1 cellular context compared by ENCODE assay signal in the genomic region with DNA sequence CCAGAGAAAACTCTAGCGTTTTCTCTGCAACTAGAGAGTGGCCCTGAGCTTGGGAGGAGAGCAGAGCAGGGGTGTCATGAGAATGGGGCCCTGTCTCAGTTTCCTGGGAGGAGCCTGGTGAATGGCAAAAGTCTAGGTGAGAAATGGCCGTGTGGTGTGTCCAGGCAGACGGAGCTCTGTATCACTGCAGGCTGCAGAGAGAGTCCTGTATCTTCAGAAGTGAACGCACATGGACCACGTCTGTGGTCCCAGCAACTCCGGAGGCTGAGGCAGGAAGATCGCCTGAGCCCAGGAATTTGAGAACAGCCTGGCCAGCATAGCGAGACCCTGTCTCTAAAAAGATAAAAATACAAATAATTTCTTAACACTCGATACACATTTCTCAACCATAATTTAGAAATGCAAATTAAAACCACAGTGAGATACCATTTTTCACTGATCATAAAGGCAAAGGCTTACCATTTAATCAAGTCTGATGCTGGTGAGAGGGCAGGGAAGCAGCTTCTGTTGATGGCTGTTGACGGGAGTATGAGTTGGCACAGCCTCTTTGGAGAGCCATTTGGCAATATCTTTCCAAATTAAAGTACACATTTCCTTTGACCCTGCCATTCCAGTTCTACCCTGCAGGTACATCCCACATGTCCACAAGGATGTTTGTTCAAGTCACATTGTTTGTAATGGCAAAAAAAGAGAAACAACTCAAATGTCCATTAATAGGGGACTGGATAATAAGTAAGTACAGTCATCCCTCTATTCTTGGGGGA.
A peak's percentile ranks its signal among the peaks of the same experiment; 100 is the strongest.
TF ChIP-seq lines count a peak whose summit lies in the region.

No MANE protein-coding gene starts in this region.

TF ChIP-seq in liver, 16 proteins besides CTCF, POLR2A, EP300 and RAD21 (continued from another document):
- TF ChIP-seq, protein P1, sequence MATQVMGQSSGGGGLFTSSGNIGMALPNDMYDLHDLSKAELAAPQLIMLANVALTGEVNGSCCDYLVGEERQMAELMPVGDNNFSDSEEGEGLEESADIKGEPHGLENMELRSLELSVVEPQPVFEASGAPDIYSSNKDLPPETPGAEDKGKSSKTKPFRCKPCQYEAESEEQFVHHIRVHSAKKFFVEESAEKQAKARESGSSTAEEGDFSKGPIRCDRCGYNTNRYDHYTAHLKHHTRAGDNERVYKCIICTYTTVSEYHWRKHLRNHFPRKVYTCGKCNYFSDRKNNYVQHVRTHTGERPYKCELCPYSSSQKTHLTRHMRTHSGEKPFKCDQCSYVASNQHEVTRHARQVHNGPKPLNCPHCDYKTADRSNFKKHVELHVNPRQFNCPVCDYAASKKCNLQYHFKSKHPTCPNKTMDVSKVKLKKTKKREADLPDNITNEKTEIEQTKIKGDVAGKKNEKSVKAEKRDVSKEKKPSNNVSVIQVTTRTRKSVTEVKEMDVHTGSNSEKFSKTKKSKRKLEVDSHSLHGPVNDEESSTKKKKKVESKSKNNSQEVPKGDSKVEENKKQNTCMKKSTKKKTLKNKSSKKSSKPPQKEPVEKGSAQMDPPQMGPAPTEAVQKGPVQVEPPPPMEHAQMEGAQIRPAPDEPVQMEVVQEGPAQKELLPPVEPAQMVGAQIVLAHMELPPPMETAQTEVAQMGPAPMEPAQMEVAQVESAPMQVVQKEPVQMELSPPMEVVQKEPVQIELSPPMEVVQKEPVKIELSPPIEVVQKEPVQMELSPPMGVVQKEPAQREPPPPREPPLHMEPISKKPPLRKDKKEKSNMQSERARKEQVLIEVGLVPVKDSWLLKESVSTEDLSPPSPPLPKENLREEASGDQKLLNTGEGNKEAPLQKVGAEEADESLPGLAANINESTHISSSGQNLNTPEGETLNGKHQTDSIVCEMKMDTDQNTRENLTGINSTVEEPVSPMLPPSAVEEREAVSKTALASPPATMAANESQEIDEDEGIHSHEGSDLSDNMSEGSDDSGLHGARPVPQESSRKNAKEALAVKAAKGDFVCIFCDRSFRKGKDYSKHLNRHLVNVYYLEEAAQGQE (IDR thresholded peaks at IDR 0.05), result peak; percentile 50
- TF ChIP-seq TAF1 (conservative IDR thresholded peaks at IDR 0.05), result peak; percentile 93
